Comparison of ENCODE assay signal across 17 cellular contexts in the genomic region with DNA sequence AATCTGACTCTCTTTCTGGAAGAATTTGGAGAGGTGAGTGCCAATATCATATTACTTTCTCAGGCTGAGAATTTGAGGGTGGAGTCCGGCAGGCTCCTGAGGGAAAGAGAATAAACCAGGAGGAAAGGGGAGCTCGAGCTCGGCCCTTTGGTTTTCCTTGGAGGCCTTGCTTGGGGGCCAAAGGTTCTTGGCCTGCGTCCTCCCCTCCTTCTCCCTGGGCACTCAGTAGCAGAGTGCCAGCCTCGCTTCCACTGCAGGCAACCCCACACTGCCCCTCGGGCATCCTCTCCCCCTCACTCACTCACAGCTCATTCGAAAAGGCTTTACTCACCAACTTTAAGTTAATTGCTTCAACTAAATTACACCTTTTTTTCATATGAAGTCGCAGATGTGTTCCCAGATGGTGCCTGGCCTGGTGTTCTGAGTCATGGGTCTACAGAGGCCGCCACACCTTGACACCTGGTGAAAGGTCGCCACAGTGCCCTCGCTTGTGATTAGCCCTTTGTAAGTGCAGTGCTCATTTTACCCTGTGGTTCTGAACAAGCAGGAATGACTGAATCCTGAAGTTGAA. TPM values are rescaled to one million over a fixed set of nuclear protein-coding genes. Genes with fewer than 3 reads are reported as not detected.
DNase-seq lines count a peak whose midpoint lies in the region; ATAC-seq and TF ChIP-seq lines count a peak whose summit lies in the region.
"Had no signal": no experiment of that assay in that cellular context is flagged by ENCODE, and none has a peak within 500 bp of the region (broad histone marks: within the 10 kb centered on the region; RNA-seq: fewer than 3 reads in every experiment).

No MANE protein-coding gene starts in this region.

- H3K4me1 ChIP-seq in cardiac muscle cell (ENCODE audit: low read depth) (peaks cover 9% of the 10 kb centered on the region), colonic mucosa (peaks cover 3% of the 10 kb centered on the region), right lobe of liver (peaks cover 0 to 30% (median 6%) of the 10 kb centered on the region in 4 donors), subcutaneous abdominal adipose tissue (ENCODE audit: control insufficient read depth in 5 of 5, insufficient read depth in 5 of 5, low read length in 5 of 5) (peaks cover 6 to 48% (median 40%) of the 10 kb centered on the region in 5 donors)

- H3K36me3 ChIP-seq in cardiac muscle cell (no peaks in the 10 kb centered on the region), colonic mucosa (no peaks in the 10 kb centered on the region), right lobe of liver (no peaks in the 10 kb centered on the region), subcutaneous abdominal adipose tissue (ENCODE audit: control insufficient read depth in 5 of 5, insufficient read depth in 5 of 5, low read length in 5 of 5) (no peaks in the 10 kb centered on the region)
- H3K36me3 ChIP-seq: upper lobe of right lung had no signal

- DNase-seq in cardiac muscle cell (ENCODE audit: low read depth in 1 of 2, low spot score in 1 of 2) (no peak), left ventricle myocardium superior (no peak), colonic mucosa (peak; percentile 85), right lobe of liver (peak in 2 of 3 donors; percentile 60 to 64), DMS79 (lab: John Stamatoyannopoulos, UW) (no peak), COR-L47 (lab: John Stamatoyannopoulos, UW) (no peak)
- DNase-seq: ACHN; activated CD4-positive, alpha-beta T cell treated with anti-CD3 and anti-CD28 coated beads, Interleukin-2, amount 10 ng/mL, durations not matched to agents 7 days and 5 days; activated naive CD4-positive, alpha-beta T cell treated with anti-CD3 and anti-CD28 coated beads, Interleukin-2, amount 50 U/mL, for 16 hours; activated T-cell treated with anti-CD3 and anti-CD28 coated beads, Interleukin-2, amount 50 U/mL, for 1 hour; CD4-positive, CD25-positive, alpha-beta regulatory T cell; DND-41; stimulated activated naive CD4-positive, alpha-beta T cell treated with Interleukin-2 at 50 U/mL for 16 hours; upper lobe of right lung had no signal

- WGBS in right lobe of liver (ENCODE audit: insufficient coverage, low coverage, low lambda C conversion rate, missing lambda C conversion rate), result 43% methylated on average over 11 of the region's 11 CpGs

- no peaks in the 10 kb centered on the region for H3K9me3 ChIP-seq in cardiac muscle cell (ENCODE audit: low read depth)
- H3K9me3 ChIP-seq in colonic mucosa, result no peaks in the 10 kb centered on the region
- no peaks in the 10 kb centered on the region for H3K9me3 ChIP-seq in right lobe of liver
- no peaks in the 10 kb centered on the region for H3K9me3 ChIP-seq in subcutaneous abdominal adipose tissue (ENCODE audit: control insufficient read depth in 5 of 5, low read length in 5 of 5)
- H3K9me3 ChIP-seq: upper lobe of right lung had no signal

- H3K27ac ChIP-seq in cardiac muscle cell, result peak overlapping the region; percentile 40
- peak overlapping the region; percentile 96 for H3K27ac ChIP-seq in colonic mucosa
- H3K27ac ChIP-seq in right lobe of liver, result peak overlapping the region; percentile 83 to 95 (median 86)
- peak overlapping the region; percentile 99 for H3K27ac ChIP-seq in subcutaneous abdominal adipose tissue (ENCODE audit: low read depth, low read length)
- H3K27ac ChIP-seq: coronary artery, upper lobe of right lung had no signal

- intact Hi-C loops in left ventricle myocardium superior (cut with micrococcal nuclease) (no loop called here), colonic mucosa (cut with DNase I) (no loop called here), right lobe of liver (cut with DNase I) (no loop called here)

- H3K27me3 ChIP-seq in cardiac muscle cell, result no peaks in the 10 kb centered on the region
- H3K27me3 ChIP-seq in colonic mucosa, result no peaks in the 10 kb centered on the region
- H3K27me3 ChIP-seq in right lobe of liver, result no peaks in the 10 kb centered on the region
- H3K27me3 ChIP-seq in subcutaneous abdominal adipose tissue (ENCODE audit: control insufficient read depth in 5 of 5, insufficient read depth in 4 of 5, low read length in 5 of 5), result no peaks in the 10 kb centered on the region
- H3K27me3 ChIP-seq: upper lobe of right lung had no signal

- H3K4me3 ChIP-seq in cardiac muscle cell (no peak overlapping the region), colonic mucosa (no peak overlapping the region), right lobe of liver (no peak overlapping the region), subcutaneous abdominal adipose tissue (ENCODE audit: low read depth in 1 of 5, low read length in 5 of 5) (no peak overlapping the region)
- H3K4me3 ChIP-seq: coronary artery, upper lobe of right lung had no signal

- H3K9ac ChIP-seq in colonic mucosa (ENCODE audit: low read depth in 2 of 2, low read length in 2 of 2), result peak overlapping the region; percentile 52 to 78
- H3K9ac ChIP-seq in subcutaneous abdominal adipose tissue (ENCODE audit: low read length in 5 of 5), result peak overlapping the region in 4 of 5 donors; percentile 14 to 81 (median 40)

- ATAC-seq in left ventricle myocardium superior (no peak), right lobe of liver (peak in 3 of 4 donors; percentile 27 to 54 (median 28)), GM21423 (IDR thresholded peaks at IDR 0.05; ENCODE audit: unreplicated experiment) (no peak)
- ATAC-seq: upper lobe of right lung had no signal

- no peak for TF ChIP-seq CTCF in cardiac muscle cell (IDR thresholded peaks at IDR 0.05; ENCODE audit: low read depth, low read length)
- TF ChIP-seq CTCF in colonic mucosa (IDR thresholded peaks at IDR 0.05), result no peak
- no peak for TF ChIP-seq CTCF in right lobe of liver (IDR thresholded peaks at IDR 0.05)

- peak; percentile 29 for TF ChIP-seq POLR2A in right lobe of liver (IDR thresholded peaks at IDR 0.05)

RNA-seq across cellular contexts. Expression of a gene that starts 20.5 kb away (rescaled TPM):
- total RNA-seq in cardiac muscle cell (25.0 and 25.7 TPM in 2 replicates), left ventricle myocardium superior (32.5 TPM), colonic mucosa (100 to 1,000 TPM in 1 of 2 donors, 10 to 100 TPM in 1; 68.3 to 138 TPM), right lobe of liver (100 to 1,000 TPM in 1 of 6 experiments, 10 to 100 TPM in 5; 46.5 to 108 (median 59.8) TPM)
- 5.8 and 7.1 TPM in 2 replicates for polyA plus RNA-seq in cardiac muscle cell

RNA-seq across cellular contexts. Expression of a gene that starts 41.3 kb away (rescaled TPM):
- 152 and 206 TPM in 2 replicates for total RNA-seq in cardiac muscle cell
- polyA plus RNA-seq in cardiac muscle cell, result 170 and 240 TPM in 2 replicates
- total RNA-seq in left ventricle myocardium superior, result 2.4 TPM
- total RNA-seq in colonic mucosa, result 1 to 10 TPM; 1.5 to 5.9 TPM
- 1 to 10 TPM in 4 of 6 experiments, under 1 TPM in 2; 0.43 to 8.1 (median 1.5) TPM for total RNA-seq in right lobe of liver
- total RNA-seq: CD4-positive, CD25-positive, alpha-beta regulatory T cell had no signal
- polyA plus RNA-seq: CD4-positive, CD25-positive, alpha-beta regulatory T cell had no signal

Comparison
In these comparisons a context has a peak if more than half of its experiments do, and no peak if none do; other contexts are left out.
1. RNA of a gene that starts 41.3 kb away (total RNA-seq): 152 to 206 TPM in cardiac muscle cell; 1.5 to 5.9 TPM in colonic mucosa, 2.4 TPM in left ventricle myocardium superior (single experiment) and 0.43 to 8.1 TPM in right lobe of liver; every median in the first group is over 10 times any median in the second.
2. DNase-seq: peak in colonic mucosa (single experiment) and right lobe of liver (2 of 3); none in cardiac muscle cell (0 of 2), left ventricle myocardium superior (single experiment), DMS79 (single experiment) and COR-L47 (single experiment).
3. H3K27ac ChIP-seq: peak in every context shown above with its lines; median percentile 99 in subcutaneous abdominal adipose tissue; 96 in colonic mucosa; 86 in right lobe of liver; 40 in cardiac muscle cell.
4. ATAC-seq: peak in right lobe of liver (3 of 4); none in left ventricle myocardium superior (single experiment) and GM21423 (single experiment).